In the genomic region with DNA sequence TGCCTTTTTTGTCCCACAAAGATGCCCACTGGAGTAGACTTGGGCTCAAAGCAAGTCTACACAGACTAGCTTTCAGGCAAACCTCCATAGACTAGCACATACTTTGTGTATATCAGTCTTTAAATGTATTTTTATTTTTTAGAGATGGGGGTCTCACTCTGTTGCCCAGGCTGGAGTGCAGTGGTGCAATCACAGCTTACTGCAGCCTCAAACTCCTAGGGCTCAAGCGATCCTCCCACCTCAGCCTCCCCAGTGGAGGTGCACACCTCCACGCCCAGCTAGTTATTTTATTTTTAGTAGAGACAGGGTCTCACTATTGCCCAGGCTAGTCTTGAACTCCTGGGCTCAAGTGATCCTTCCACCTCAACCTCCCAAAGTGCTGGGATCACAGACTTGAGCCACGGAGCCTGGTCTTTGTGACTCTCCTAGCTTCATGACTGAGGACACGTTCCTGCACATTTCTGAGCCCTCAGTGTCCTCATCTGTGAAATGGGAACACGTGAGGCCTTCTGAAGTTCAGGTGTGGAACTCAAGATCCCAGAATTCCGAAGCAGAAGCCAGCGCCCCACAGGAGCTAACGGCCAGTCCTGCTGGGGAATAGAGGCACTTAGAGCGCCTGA, we compare ENCODE assay signal across 1 cellular context.
TF ChIP-seq lines count a peak whose summit lies in the region.

No MANE protein-coding gene starts in this region.

TF ChIP-seq in K562, 482 proteins besides CTCF, POLR2A, EP300 and RAD21:
- TF ChIP-seq, protein P1, sequence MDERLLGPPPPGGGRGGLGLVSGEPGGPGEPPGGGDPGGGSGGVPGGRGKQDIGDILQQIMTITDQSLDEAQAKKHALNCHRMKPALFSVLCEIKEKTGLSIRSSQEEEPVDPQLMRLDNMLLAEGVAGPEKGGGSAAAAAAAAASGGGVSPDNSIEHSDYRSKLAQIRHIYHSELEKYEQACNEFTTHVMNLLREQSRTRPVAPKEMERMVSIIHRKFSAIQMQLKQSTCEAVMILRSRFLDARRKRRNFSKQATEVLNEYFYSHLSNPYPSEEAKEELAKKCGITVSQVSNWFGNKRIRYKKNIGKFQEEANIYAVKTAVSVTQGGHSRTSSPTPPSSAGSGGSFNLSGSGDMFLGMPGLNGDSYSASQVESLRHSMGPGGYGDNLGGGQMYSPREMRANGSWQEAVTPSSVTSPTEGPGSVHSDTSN (CRISPR knock-in tag; IDR thresholded peaks at IDR 0.05; ENCODE audit: low read depth): no peak
- TF ChIP-seq, protein P1 (tag; conservative IDR thresholded peaks at IDR 0.05; ENCODE audit: low read depth): no peak
- TF ChIP-seq PURB (CRISPR knock-in tag; IDR thresholded peaks at IDR 0.05; ENCODE audit: low read depth) (no peak), ILF3 (IDR thresholded peaks at IDR 0.05; ENCODE audit: borderline replicate concordance) (no peak), KDM1A (IDR thresholded peaks at IDR 0.05) (peak; percentile 62 to 79), ADNP (tag; IDR thresholded peaks at IDR 0.05) (peak; percentile 76), NUFIP1 (IDR thresholded peaks at IDR 0.05; ENCODE audit: partially characterized antibody) (no peak), RBM25 (IDR thresholded peaks at IDR 0.05; ENCODE audit: low read depth, low read length, severe bottlenecking) (peak; percentile 86), ZNF551 (CRISPR knock-in tag; IDR thresholded peaks at IDR 0.05) (no peak), CHD2 (IDR thresholded peaks at IDR 0.05; ENCODE audit: low read depth, low read length) (no peak), SMAD3 (CRISPR knock-in tag; conservative IDR thresholded peaks at IDR 0.05) (no peak), HMG20A (CRISPR knock-in tag; conservative IDR thresholded peaks at IDR 0.05) (no peak), BCOR (IDR thresholded peaks at IDR 0.05) (peak; percentile 87), ZNF121 (CRISPR knock-in tag; conservative IDR thresholded peaks at IDR 0.05) (peak; percentile 89), FIP1L1 (IDR thresholded peaks at IDR 0.05; ENCODE audit: low read depth, low read length, poor library complexity, severe bottlenecking) (no peak), PTBP1 (IDR thresholded peaks at IDR 0.05; ENCODE audit: low read depth, low read length) (no peak), ZNF41 (CRISPR knock-in tag; conservative IDR thresholded peaks at IDR 0.05) (no peak), SMARCA5 (IDR thresholded peaks at IDR 0.05) (peak; percentile 35; the same call in 1 of the 2 replicates), BRF1 (IDR thresholded peaks at IDR 0.05; ENCODE audit: borderline replicate concordance, extremely low read depth, insufficient read length) (no peak), FOXJ2 (tag; IDR thresholded peaks at IDR 0.05) (no peak), ZNF217 (CRISPR knock-in tag; IDR thresholded peaks at IDR 0.05) (no peak), NEUROD1 (IDR thresholded peaks at IDR 0.05; ENCODE audit: borderline replicate concordance, low read depth, low read length, partially characterized antibody) (no peak), SNRNP70 (optimal IDR thresholded peaks at IDR 0.05; ENCODE audit: low read depth, low read length) (no peak)
- TF ChIP-seq, protein P2, sequence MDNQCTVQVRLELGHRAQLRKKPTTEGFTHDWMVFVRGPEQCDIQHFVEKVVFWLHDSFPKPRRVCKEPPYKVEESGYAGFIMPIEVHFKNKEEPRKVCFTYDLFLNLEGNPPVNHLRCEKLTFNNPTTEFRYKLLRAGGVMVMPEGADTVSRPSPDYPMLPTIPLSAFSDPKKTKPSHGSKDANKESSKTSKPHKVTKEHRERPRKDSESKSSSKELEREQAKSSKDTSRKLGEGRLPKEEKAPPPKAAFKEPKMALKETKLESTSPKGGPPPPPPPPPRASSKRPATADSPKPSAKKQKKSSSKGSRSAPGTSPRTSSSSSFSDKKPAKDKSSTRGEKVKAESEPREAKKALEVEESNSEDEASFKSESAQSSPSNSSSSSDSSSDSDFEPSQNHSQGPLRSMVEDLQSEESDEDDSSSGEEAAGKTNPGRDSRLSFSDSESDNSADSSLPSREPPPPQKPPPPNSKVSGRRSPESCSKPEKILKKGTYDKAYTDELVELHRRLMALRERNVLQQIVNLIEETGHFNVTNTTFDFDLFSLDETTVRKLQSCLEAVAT (IDR thresholded peaks at IDR 0.05): no peak
- TF ChIP-seq, protein P3, sequence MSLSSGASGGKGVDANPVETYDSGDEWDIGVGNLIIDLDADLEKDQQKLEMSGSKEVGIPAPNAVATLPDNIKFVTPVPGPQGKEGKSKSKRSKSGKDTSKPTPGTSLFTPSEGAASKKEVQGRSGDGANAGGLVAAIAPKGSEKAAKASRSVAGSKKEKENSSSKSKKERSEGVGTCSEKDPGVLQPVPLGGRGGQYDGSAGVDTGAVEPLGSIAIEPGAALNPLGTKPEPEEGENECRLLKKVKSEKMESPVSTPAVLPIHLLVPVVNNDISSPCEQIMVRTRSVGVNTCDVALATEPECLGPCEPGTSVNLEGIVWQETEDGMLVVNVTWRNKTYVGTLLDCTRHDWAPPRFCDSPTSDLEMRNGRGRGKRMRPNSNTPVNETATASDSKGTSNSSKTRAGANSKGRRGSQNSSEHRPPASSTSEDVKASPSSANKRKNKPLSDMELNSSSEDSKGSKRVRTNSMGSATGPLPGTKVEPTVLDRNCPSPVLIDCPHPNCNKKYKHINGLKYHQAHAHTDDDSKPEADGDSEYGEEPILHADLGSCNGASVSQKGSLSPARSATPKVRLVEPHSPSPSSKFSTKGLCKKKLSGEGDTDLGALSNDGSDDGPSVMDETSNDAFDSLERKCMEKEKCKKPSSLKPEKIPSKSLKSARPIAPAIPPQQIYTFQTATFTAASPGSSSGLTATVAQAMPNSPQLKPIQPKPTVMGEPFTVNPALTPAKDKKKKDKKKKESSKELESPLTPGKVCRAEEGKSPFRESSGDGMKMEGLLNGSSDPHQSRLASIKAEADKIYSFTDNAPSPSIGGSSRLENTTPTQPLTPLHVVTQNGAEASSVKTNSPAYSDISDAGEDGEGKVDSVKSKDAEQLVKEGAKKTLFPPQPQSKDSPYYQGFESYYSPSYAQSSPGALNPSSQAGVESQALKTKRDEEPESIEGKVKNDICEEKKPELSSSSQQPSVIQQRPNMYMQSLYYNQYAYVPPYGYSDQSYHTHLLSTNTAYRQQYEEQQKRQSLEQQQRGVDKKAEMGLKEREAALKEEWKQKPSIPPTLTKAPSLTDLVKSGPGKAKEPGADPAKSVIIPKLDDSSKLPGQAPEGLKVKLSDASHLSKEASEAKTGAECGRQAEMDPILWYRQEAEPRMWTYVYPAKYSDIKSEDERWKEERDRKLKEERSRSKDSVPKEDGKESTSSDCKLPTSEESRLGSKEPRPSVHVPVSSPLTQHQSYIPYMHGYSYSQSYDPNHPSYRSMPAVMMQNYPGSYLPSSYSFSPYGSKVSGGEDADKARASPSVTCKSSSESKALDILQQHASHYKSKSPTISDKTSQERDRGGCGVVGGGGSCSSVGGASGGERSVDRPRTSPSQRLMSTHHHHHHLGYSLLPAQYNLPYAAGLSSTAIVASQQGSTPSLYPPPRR (CRISPR knock-in tag; IDR thresholded peaks at IDR 0.05; ENCODE audit: borderline replicate concordance): no peak
- TF ChIP-seq, protein P4, sequence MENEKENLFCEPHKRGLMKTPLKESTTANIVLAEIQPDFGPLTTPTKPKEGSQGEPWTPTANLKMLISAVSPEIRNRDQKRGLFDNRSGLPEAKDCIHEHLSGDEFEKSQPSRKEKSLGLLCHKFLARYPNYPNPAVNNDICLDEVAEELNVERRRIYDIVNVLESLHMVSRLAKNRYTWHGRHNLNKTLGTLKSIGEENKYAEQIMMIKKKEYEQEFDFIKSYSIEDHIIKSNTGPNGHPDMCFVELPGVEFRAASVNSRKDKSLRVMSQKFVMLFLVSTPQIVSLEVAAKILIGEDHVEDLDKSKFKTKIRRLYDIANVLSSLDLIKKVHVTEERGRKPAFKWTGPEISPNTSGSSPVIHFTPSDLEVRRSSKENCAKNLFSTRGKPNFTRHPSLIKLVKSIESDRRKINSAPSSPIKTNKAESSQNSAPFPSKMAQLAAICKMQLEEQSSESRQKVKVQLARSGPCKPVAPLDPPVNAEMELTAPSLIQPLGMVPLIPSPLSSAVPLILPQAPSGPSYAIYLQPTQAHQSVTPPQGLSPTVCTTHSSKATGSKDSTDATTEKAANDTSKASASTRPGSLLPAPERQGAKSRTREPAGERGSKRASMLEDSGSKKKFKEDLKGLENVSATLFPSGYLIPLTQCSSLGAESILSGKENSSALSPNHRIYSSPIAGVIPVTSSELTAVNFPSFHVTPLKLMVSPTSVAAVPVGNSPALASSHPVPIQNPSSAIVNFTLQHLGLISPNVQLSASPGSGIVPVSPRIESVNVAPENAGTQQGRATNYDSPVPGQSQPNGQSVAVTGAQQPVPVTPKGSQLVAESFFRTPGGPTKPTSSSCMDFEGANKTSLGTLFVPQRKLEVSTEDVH (IDR thresholded peaks at IDR 0.05; ENCODE audit: low read depth, partially characterized antibody): no peak
- TF ChIP-seq, protein P5, sequence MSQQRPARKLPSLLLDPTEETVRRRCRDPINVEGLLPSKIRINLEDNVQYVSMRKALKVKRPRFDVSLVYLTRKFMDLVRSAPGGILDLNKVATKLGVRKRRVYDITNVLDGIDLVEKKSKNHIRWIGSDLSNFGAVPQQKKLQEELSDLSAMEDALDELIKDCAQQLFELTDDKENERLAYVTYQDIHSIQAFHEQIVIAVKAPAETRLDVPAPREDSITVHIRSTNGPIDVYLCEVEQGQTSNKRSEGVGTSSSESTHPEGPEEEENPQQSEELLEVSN (IDR thresholded peaks at IDR 0.05; ENCODE audit: borderline replicate concordance in 1 of 2, extremely low read depth in 1 of 2, insufficient read depth in 1 of 2, insufficient read length in 1 of 2, low read depth in 1 of 2, low read length in 1 of 2, poor library complexity in 1 of 2, severe bottlenecking in 1 of 2): no peak
- TF ChIP-seq, protein P6, sequence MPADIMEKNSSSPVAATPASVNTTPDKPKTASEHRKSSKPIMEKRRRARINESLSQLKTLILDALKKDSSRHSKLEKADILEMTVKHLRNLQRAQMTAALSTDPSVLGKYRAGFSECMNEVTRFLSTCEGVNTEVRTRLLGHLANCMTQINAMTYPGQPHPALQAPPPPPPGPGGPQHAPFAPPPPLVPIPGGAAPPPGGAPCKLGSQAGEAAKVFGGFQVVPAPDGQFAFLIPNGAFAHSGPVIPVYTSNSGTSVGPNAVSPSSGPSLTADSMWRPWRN (IDR thresholded peaks at IDR 0.05; ENCODE audit: low read depth): no peak
- TF ChIP-seq, protein P7, sequence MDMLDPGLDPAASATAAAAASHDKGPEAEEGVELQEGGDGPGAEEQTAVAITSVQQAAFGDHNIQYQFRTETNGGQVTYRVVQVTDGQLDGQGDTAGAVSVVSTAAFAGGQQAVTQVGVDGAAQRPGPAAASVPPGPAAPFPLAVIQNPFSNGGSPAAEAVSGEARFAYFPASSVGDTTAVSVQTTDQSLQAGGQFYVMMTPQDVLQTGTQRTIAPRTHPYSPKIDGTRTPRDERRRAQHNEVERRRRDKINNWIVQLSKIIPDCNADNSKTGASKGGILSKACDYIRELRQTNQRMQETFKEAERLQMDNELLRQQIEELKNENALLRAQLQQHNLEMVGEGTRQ (CRISPR knock-in tag; IDR thresholded peaks at IDR 0.05): no peak
- TF ChIP-seq, protein P8, sequence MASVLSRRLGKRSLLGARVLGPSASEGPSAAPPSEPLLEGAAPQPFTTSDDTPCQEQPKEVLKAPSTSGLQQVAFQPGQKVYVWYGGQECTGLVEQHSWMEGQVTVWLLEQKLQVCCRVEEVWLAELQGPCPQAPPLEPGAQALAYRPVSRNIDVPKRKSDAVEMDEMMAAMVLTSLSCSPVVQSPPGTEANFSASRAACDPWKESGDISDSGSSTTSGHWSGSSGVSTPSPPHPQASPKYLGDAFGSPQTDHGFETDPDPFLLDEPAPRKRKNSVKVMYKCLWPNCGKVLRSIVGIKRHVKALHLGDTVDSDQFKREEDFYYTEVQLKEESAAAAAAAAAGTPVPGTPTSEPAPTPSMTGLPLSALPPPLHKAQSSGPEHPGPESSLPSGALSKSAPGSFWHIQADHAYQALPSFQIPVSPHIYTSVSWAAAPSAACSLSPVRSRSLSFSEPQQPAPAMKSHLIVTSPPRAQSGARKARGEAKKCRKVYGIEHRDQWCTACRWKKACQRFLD (CRISPR knock-in tag; IDR thresholded peaks at IDR 0.05): no peak
